In genomic region chr9:127333326-127334064, GRCh38 we compare ENCODE assay signal across 1 cellular context.
TF ChIP-seq lines count a peak whose summit lies in the region.

No MANE protein-coding gene starts in this region.

TF ChIP-seq in GM23338, 12 proteins besides CTCF, POLR2A, EP300 and RAD21 (continued from another document):
- TF ChIP-seq, protein P1, sequence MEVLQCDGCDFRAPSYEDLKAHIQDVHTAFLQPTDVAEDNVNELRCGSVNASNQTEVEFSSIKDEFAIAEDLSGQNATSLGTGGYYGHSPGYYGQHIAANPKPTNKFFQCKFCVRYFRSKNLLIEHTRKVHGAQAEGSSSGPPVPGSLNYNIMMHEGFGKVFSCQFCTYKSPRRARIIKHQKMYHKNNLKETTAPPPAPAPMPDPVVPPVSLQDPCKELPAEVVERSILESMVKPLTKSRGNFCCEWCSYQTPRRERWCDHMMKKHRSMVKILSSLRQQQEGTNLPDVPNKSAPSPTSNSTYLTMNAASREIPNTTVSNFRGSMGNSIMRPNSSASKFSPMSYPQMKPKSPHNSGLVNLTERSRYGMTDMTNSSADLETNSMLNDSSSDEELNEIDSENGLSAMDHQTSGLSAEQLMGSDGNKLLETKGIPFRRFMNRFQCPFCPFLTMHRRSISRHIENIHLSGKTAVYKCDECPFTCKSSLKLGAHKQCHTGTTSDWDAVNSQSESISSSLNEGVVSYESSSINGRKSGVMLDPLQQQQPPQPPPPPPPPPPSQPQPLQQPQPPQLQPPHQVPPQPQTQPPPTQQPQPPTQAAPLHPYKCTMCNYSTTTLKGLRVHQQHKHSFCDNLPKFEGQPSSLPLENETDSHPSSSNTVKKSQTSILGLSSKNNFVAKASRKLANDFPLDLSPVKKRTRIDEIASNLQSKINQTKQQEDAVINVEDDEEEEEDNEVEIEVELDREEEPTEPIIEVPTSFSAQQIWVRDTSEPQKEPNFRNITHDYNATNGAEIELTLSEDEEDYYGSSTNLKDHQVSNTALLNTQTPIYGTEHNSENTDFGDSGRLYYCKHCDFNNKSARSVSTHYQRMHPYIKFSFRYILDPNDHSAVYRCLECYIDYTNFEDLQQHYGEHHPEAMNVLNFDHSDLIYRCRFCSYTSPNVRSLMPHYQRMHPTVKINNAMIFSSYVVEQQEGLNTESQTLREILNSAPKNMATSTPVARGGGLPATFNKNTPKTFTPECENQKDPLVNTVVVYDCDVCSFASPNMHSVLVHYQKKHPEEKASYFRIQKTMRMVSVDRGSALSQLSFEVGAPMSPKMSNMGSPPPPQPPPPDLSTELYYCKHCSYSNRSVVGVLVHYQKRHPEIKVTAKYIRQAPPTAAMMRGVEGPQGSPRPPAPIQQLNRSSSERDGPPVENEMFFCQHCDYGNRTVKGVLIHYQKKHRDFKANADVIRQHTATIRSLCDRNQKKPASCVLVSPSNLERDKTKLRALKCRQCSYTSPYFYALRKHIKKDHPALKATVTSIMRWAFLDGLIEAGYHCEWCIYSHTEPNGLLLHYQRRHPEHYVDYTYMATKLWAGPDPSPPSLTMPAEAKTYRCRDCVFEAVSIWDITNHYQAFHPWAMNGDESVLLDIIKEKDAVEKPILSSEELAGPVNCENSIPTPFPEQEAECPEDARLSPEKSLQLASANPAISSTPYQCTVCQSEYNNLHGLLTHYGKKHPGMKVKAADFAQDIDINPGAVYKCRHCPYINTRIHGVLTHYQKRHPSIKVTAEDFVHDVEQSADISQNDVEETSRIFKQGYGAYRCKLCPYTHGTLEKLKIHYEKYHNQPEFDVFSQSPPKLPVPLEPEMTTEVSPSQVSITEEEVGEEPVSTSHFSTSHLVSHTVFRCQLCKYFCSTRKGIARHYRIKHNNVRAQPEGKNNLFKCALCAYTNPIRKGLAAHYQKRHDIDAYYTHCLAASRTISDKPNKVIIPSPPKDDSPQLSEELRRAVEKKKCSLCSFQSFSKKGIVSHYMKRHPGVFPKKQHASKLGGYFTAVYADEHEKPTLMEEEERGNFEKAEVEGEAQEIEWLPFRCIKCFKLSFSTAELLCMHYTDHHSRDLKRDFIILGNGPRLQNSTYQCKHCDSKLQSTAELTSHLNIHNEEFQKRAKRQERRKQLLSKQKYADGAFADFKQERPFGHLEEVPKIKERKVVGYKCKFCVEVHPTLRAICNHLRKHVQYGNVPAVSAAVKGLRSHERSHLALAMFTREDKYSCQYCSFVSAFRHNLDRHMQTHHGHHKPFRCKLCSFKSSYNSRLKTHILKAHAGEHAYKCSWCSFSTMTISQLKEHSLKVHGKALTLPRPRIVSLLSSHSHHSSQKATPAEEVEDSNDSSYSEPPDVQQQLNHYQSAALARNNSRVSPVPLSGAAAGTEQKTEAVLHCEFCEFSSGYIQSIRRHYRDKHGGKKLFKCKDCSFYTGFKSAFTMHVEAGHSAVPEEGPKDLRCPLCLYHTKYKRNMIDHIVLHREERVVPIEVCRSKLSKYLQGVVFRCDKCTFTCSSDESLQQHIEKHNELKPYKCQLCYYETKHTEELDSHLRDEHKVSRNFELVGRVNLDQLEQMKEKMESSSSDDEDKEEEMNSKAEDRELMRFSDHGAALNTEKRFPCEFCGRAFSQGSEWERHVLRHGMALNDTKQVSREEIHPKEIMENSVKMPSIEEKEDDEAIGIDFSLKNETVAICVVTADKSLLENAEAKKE (CRISPR knock-in tag; IDR thresholded peaks at IDR 0.05) = no peak
- TF ChIP-seq CREB1 (CRISPR knock-in tag; IDR thresholded peaks at IDR 0.05; ENCODE audit: low read depth) (no peak), REST (IDR thresholded peaks at IDR 0.05; ENCODE audit: unreplicated experiment) (no peak), STAT1 (IDR thresholded peaks at IDR 0.05; ENCODE audit: unreplicated experiment) (no peak), ZNF331 (CRISPR knock-in tag; IDR thresholded peaks at IDR 0.05; ENCODE audit: low read depth) (no peak), JUNB (IDR thresholded peaks at IDR 0.05; ENCODE audit: unreplicated experiment) (no peak)
